In the genomic region with DNA sequence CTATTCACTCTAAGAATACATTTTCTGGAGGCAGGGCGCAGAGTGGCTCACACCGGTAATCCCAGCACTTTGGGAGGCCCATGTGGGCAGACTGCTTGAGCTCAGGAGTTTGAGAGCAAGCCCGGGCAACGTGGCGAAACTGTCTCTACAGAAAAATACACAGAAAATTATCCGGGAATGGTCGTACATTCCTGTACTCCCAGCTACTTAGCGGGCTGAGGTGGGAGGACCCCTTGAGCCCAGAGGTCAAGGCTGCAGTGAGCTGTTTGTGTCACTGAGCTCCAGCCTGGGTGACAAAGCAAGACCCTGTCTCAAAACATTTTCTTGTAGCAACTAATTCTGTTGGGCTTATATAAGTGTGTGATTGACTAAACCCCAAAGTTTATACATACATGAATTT, we compare ENCODE assay signal across 1 cellular context.
TF ChIP-seq lines count a peak whose summit lies in the region.

No MANE protein-coding gene starts in this region.

TF ChIP-seq in K562, 482 proteins besides CTCF, POLR2A, EP300 and RAD21 (continued from another document):
- TF ChIP-seq, protein P1, sequence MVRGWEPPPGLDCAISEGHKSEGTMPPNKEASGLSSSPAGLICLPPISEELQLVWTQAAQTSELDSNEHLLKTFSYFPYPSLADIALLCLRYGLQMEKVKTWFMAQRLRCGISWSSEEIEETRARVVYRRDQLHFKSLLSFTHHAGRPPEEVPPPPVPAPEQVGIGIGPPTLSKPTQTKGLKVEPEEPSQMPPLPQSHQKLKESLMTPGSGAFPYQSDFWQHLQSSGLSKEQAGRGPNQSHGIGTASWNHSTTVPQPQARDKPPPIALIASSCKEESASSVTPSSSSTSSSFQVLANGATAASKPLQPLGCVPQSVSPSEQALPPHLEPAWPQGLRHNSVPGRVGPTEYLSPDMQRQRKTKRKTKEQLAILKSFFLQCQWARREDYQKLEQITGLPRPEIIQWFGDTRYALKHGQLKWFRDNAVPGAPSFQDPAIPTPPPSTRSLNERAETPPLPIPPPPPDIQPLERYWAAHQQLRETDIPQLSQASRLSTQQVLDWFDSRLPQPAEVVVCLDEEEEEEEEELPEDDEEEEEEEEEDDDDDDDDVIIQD (CRISPR knock-in tag; IDR thresholded peaks at IDR 0.05), result no peak
- TF ChIP-seq SRSF1 (IDR thresholded peaks at IDR 0.05; ENCODE audit: low read depth, low read length) (no peak), CUX1 (CRISPR knock-in tag; IDR thresholded peaks at IDR 0.05) (no peak), TARDBP (IDR thresholded peaks at IDR 0.05) (no peak), HDAC2 (IDR thresholded peaks at IDR 0.05) (no peak)
- TF ChIP-seq, protein P2, sequence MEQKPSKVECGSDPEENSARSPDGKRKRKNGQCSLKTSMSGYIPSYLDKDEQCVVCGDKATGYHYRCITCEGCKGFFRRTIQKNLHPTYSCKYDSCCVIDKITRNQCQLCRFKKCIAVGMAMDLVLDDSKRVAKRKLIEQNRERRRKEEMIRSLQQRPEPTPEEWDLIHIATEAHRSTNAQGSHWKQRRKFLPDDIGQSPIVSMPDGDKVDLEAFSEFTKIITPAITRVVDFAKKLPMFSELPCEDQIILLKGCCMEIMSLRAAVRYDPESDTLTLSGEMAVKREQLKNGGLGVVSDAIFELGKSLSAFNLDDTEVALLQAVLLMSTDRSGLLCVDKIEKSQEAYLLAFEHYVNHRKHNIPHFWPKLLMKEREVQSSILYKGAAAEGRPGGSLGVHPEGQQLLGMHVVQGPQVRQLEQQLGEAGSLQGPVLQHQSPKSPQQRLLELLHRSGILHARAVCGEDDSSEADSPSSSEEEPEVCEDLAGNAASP (IDR thresholded peaks at IDR 0.05), result no peak
